In the genomic region with DNA sequence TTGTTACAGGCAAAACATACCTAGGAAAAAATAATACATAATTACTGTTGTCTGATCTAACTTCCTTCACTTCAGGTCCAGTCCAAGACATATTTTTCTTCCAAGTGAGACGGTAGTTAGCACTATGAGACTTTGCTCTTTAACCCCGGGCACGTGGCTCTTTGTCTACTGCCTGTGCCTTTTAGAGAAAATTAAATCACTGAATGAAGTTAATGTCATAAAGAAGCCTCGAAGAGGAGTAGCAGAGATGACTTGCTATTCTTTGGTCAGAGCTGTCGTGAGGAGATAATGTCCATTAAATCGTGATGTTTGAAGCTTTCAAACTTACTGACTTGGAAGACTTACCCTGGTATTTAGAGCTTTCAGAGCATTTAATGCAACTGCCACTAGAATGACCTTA, we compare ENCODE assay signal across 17 cellular contexts. TPM values are rescaled to one million over a fixed set of nuclear protein-coding genes. Genes with fewer than 3 reads are reported as not detected.
DNase-seq lines count a peak whose midpoint lies in the region; ATAC-seq and TF ChIP-seq lines count a peak whose summit lies in the region.
"Had no signal": no experiment of that assay in that cellular context is flagged by ENCODE, and none has a peak within 500 bp of the region (broad histone marks: within the 10 kb centered on the region; RNA-seq: fewer than 3 reads in every experiment).

No MANE protein-coding gene starts in this region.

- no peak overlapping the region for H3K4me3 ChIP-seq in dorsolateral prefrontal cortex

- POLR2A ChIA-PET in T-cell (lab: Charles Lee): no interaction called here

- no peak for DNase-seq in activated T-cell treated with anti-CD3 and anti-CD28 coated beads, Interleukin-2, amount 50 U/mL, for 4 hours
- DNase-seq in activated T-cell treated with anti-CD3 and anti-CD28 coated beads, Interleukin-2, amount 50 U/mL, for 1 hour: no peak
- no peak for DNase-seq in T-cell
- no peak for DNase-seq in dorsolateral prefrontal cortex
- DNase-seq in sciatic nerve (ENCODE audit: low spot score): no peak
- DNase-seq in stimulated activated CD4-positive, alpha-beta T cell treated with anti-CD3 and anti-CD28 coated beads, Interleukin-15, amount 100 ng/mL, for 24 hours: no peak
- DNase-seq in cerebellum (ENCODE audit: low spot score): no peak
- DNase-seq: NCI-H1092 treated with DMSO at 0.1 percent for 48 hours, NCI-H69, PC-3, retina had no signal

- CTCF ChIA-PET in T-cell (lab: Charles Lee): interaction anchor here in 1 of 2 donors (0.6 to 1.9 kb wide), 6 partner anchors 14 to 96 kb away, joined by 3 to 12 read pairs (median 4); no protein-coding TSS in a partner anchor

- peak overlapping the region in 57 of 59 donors; percentile 17 to 88 (median 74) for H3K27ac ChIP-seq in dorsolateral prefrontal cortex
- H3K27ac ChIP-seq: epithelial cell of prostate, KMS-11 had no signal

- no peaks in the 10 kb centered on the region for H3K9me3 Mint-ChIP-seq in activated T-cell treated with anti-CD3 and anti-CD28 coated beads, Interleukin-2, amount 50 U/mL, for 4 hours
- H3K9me3 Mint-ChIP-seq in T-cell: no peaks in the 10 kb centered on the region
- H3K9me3 Mint-ChIP-seq: neural crest cell had no signal

- H3K27me3 Mint-ChIP-seq in activated T-cell treated with anti-CD3 and anti-CD28 coated beads, Interleukin-2, amount 50 U/mL, for 4 hours (ENCODE audit: low read depth): no peaks in the 10 kb centered on the region
- H3K27me3 Mint-ChIP-seq in T-cell: no peaks in the 10 kb centered on the region

- H3K36me3 Mint-ChIP-seq in activated T-cell treated with anti-CD3 and anti-CD28 coated beads, Interleukin-2, amount 50 U/mL, for 4 hours (ENCODE audit: insufficient read depth): peaks cover 84% of the 10 kb centered on the region
- H3K36me3 Mint-ChIP-seq in T-cell: peaks cover 79% of the 10 kb centered on the region

- TF ChIP-seq CTCF in dorsolateral prefrontal cortex (IDR thresholded peaks at IDR 0.05 in 54 of 56, conservative IDR thresholded peaks at IDR 0.05 in 2 of 56; ENCODE audit: low read depth in 1 of 56, partially characterized antibody in 56 of 56): no peak

- no peak for ATAC-seq in activated T-cell treated with anti-CD3 and anti-CD28 coated beads, Interleukin-2, amount 50 U/mL, for 4 hours
- ATAC-seq in T-cell (replicated peaks in 1 of 4) (no peak), sciatic nerve (peak; percentile 50), GM18858 (IDR thresholded peaks at IDR 0.05; ENCODE audit: unreplicated experiment) (no peak)
- ATAC-seq: PC-3 had no signal

- intact Hi-C loops in dorsolateral prefrontal cortex (cut with DNase I): no loop called here
- intact Hi-C loops in sciatic nerve (cut with DNase I): no loop called here

- peak overlapping the region; percentile 87 for H3K4me3 Mint-ChIP-seq in activated T-cell treated with anti-CD3 and anti-CD28 coated beads, Interleukin-2, amount 50 U/mL, for 4 hours
- H3K4me3 Mint-ChIP-seq in T-cell: peak overlapping the region; percentile 55 to 92 (median 90)
- H3K4me3 Mint-ChIP-seq: neural crest cell had no signal

- H3K4me1 Mint-ChIP-seq in activated T-cell treated with anti-CD3 and anti-CD28 coated beads, Interleukin-2, amount 50 U/mL, for 4 hours (ENCODE audit: low read depth): peaks cover 92% of the 10 kb centered on the region
- H3K4me1 Mint-ChIP-seq in T-cell: peaks cover 97 to 99% (median 98%) of the 10 kb centered on the region in 3 donors

- H3K27me3 ChIP-seq in dorsolateral prefrontal cortex: no peaks in the 10 kb centered on the region

- H3K27ac Mint-ChIP-seq in T-cell: peak overlapping the region; percentile 92 to 98

RNA-seq across cellular contexts. Expression of gene TESPA1, which starts 8.7 kb away (rescaled TPM):
- 100 to 1,000 TPM in 1 of 3 donors, 10 to 100 TPM in 2; 89.6 to 102 (median 94.8) TPM for total RNA-seq in activated T-cell treated with anti-CD3 and anti-CD28 coated beads, Interleukin-2, amount 50 U/mL, for 4 hours
- total RNA-seq in T-cell (100 to 1,000 TPM; 141 to 215 (median 170) TPM), dorsolateral prefrontal cortex (100 to 1,000 TPM in 98 of 120 experiments, 10 to 100 TPM in 22; 34.4 to 265 (median 138) TPM), sciatic nerve (3.1 TPM), cerebellum (not detected)
- total RNA-seq: lung microvascular endothelial cell, neural crest cell, PC-3, SK-MEL-5 had no signal

RNA-seq across cellular contexts. Expression of gene NEUROD4, which starts 43.9 kb away (rescaled TPM):
- not detected for total RNA-seq in activated T-cell treated with anti-CD3 and anti-CD28 coated beads, Interleukin-2, amount 50 U/mL, for 4 hours
- under 1 TPM in 1 of 5 donors, not detected in 4; 0.06 TPM for total RNA-seq in T-cell
- total RNA-seq in dorsolateral prefrontal cortex: under 1 TPM in 11 of 120 experiments, not detected in 109; 0.10 to 0.18 (median 0.13) TPM
- not detected for total RNA-seq in sciatic nerve
- 9.9 TPM for total RNA-seq in cerebellum
- total RNA-seq: lung microvascular endothelial cell, PC-3, SK-MEL-5 had no signal
